ENCODE assay signal across 33 cellular contexts in the genomic region with DNA sequence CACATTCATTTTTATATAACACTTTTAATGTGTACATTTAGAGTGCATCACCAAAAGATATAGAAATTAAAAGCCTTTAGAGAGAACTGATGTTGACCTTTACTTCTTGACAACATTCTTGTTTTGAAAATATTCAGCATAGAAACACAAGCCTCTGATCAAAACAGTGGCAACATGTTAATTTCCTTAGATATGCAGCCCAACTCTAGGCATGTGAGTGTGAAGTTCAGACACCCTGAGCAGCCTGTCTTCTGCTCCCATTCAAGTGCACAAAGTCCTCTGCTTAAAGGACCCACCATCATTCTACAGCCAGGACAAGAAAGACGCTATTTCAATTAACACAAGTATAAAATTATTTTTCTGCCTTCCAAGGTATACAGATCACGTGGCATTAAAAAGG. TPM values are rescaled to one million over a fixed set of nuclear protein-coding genes. Genes with fewer than 3 reads are reported as not detected.
DNase-seq lines count a peak whose midpoint lies in the region; ATAC-seq and TF ChIP-seq lines count a peak whose summit lies in the region.
"Had no signal": no experiment of that assay in that cellular context is flagged by ENCODE, and none has a peak within 500 bp of the region (broad histone marks: within the 10 kb centered on the region; RNA-seq: fewer than 3 reads in every experiment).

No MANE protein-coding gene starts in this region.

- H3K9me3 Mint-ChIP-seq in activated naive CD8-positive, alpha-beta T cell (ENCODE audit: low read depth): no peaks in the 10 kb centered on the region
- H3K9me3 Mint-ChIP-seq in activated naive CD8-positive, alpha-beta T cell treated with anti-CD3 and anti-CD28 coated beads for 36 hours: peaks cover 1% of the 10 kb centered on the region
- H3K9me3 Mint-ChIP-seq in stimulated activated memory B cell treated with anti-CD40 and anti-IgM and Interleukin-4, amounts not matched to agents 10 μg/mL and 1 μg/mL and 100 μg/mL, for 72 hours: no peaks in the 10 kb centered on the region
- H3K9me3 Mint-ChIP-seq in activated naive CD4-positive, alpha-beta T cell treated with anti-CD3 and anti-CD28 coated beads, Interleukin-2, amount 50 U/mL, for 72 hours: peaks cover 0 to 4% of the 10 kb centered on the region in 2 donors
- H3K9me3 Mint-ChIP-seq: activated naive CD4-positive, alpha-beta T cell treated with anti-CD3 and anti-CD28 coated beads, Interleukin-2, amount 10 ng/mL, durations not matched to agents 7 days and 5 days; activated T-helper 17 cell treated with anti-CD3 and anti-CD28 coated beads, Interleukin-2, amount 50 U/mL, for 72 hours; CD4-positive, alpha-beta T cell; naive thymus-derived CD8-positive, alpha-beta T cell had no signal

- no peaks in the 10 kb centered on the region; the same call in 1 of the 2 replicates for H4K20me1 ChIP-seq in MM.1S (ENCODE audit: insufficient read depth, low read length)

- DNase-seq in activated naive CD8-positive, alpha-beta T cell treated with anti-CD3 and anti-CD28 coated beads for 36 hours: no peak
- DNase-seq in MM.1S: no peak
- no peak for DNase-seq in activated naive CD4-positive, alpha-beta T cell treated with anti-CD3 and anti-CD28 coated beads, Interleukin-2, amount 50 U/mL, for 72 hours (ENCODE audit: low spot score in 2 of 2)
- DNase-seq: activated CD4-positive, alpha-beta T cell treated with anti-CD3 and anti-CD28 coated beads for 36 hours; activated CD8-positive, alpha-beta T cell treated with anti-CD3 and anti-CD28 coated beads, Interleukin-2, amount 10 ng/mL, durations not matched to agents 7 days and 5 days; activated naive CD4-positive, alpha-beta T cell treated with anti-CD3 and anti-CD28 coated beads, Interleukin-2, amount 10 ng/mL, durations not matched to agents 7 days and 5 days; amygdala; CD4-positive, alpha-beta T cell; DMS 273 treated with DMSO at 0.1 percent for 48 hours; effector CD8-positive, alpha-beta T cell; glutamatergic neuron; Karpas-422; kidney; midbrain; MV-4-11; naive thymus-derived CD8-positive, alpha-beta T cell; NCI-H1436 treated with DMSO at 0.1 percent for 48 hours; NCI-H226; NCI-H526 treated with DMSO at 0.1 percent for 48 hours; retina; Right ventricle myocardium superior; stomach; thyroid gland; uterus had no signal

- ATAC-seq in stimulated activated memory B cell treated with anti-CD40 and anti-IgM and Interleukin-4, amounts not matched to agents 10 μg/mL and 1 μg/mL and 100 μg/mL, for 72 hours: no peak
- ATAC-seq in GM21367 (IDR thresholded peaks at IDR 0.05; ENCODE audit: unreplicated experiment): no peak
- no peak for ATAC-seq in activated naive CD4-positive, alpha-beta T cell treated with anti-CD3 and anti-CD28 coated beads, Interleukin-2, amount 50 U/mL, for 72 hours
- ATAC-seq: activated CD4-positive, alpha-beta T cell treated with anti-CD3 and anti-CD28 coated beads for 36 hours; activated CD8-positive, alpha-beta T cell treated with anti-CD3 and anti-CD28 coated beads, Interleukin-2, amount 10 ng/mL, durations not matched to agents 7 days and 5 days; activated T-helper 17 cell treated with anti-CD3 and anti-CD28 coated beads, Interleukin-2, amount 50 U/mL, for 72 hours; HepG2 had no signal

- H3K9ac ChIP-seq in iPS-20b (ENCODE audit: low read depth, low read length) (peak overlapping the region; percentile 18; the same call in 1 of the 2 replicates), MM.1S (ENCODE audit: low read length) (no peak overlapping the region)

- H3K4me2 ChIP-seq in MM.1S (ENCODE audit: low read depth, low read length): no peak overlapping the region

- H3K79me2 ChIP-seq in MM.1S (ENCODE audit: low read length): peaks cover 33% of the 10 kb centered on the region; the same call in 1 of the 2 replicates

- no peaks in the 10 kb centered on the region for H3F3A ChIP-seq in MM.1S (ENCODE audit: insufficient read depth, low read length)

- no peaks in the 10 kb centered on the region for H3K9me2 ChIP-seq in MM.1S (replicated peaks; ENCODE audit: insufficient read depth, low read length)

- TF ChIP-seq CTCF in VCaP (conservative IDR thresholded peaks at IDR 0.05) (no peak), MM.1S (IDR thresholded peaks at IDR 0.05; ENCODE audit: low read length) (no peak)

- H3K27me3 ChIP-seq in iPS-20b (ENCODE audit: insufficient read depth, low read length) (no peaks in the 10 kb centered on the region), MM.1S (replicated peaks; ENCODE audit: insufficient read depth, low read length) (no peaks in the 10 kb centered on the region)
- H3K27me3 ChIP-seq: stomach, thyroid gland, uterus had no signal

- H3K9me3 ChIP-seq in iPS-20b (ENCODE audit: insufficient read depth, low read depth, low read length): no peaks in the 10 kb centered on the region
- no peaks in the 10 kb centered on the region for H3K9me3 ChIP-seq in MM.1S (replicated peaks; ENCODE audit: insufficient read depth, low read length)
- H3K9me3 ChIP-seq: HAP-1, stomach, thyroid gland, uterus had no signal

- peaks cover 49% of the 10 kb centered on the region for H3K4me1 Mint-ChIP-seq in activated naive CD8-positive, alpha-beta T cell (ENCODE audit: low read depth)
- H3K4me1 Mint-ChIP-seq in activated naive CD8-positive, alpha-beta T cell treated with anti-CD3 and anti-CD28 coated beads for 36 hours: peaks cover 40% of the 10 kb centered on the region
- H3K4me1 Mint-ChIP-seq in stimulated activated memory B cell treated with anti-CD40 and anti-IgM and Interleukin-4, amounts not matched to agents 10 μg/mL and 1 μg/mL and 100 μg/mL, for 72 hours: peaks cover 76% of the 10 kb centered on the region

- no peak overlapping the region for H2AFZ ChIP-seq in MM.1S (ENCODE audit: low read length)

- H3K4me3 ChIP-seq in iPS-20b (ENCODE audit: low read length): no peak overlapping the region
- H3K4me3 ChIP-seq in MM.1S (ENCODE audit: low read length): no peak overlapping the region
- H3K4me3 ChIP-seq: HAP-1, skin epidermis, stomach, thyroid gland, uterus had no signal

- H3K4me1 ChIP-seq in iPS-20b (ENCODE audit: insufficient read depth, low read length) (peaks cover 42% of the 10 kb centered on the region), MM.1S (ENCODE audit: low read length) (no peaks in the 10 kb centered on the region)
- H3K4me1 ChIP-seq: HAP-1 had no signal

- H3K36me3 ChIP-seq in iPS-20b (ENCODE audit: insufficient read depth, low read depth, low read length) (no peaks in the 10 kb centered on the region), MM.1S (replicated peaks; ENCODE audit: insufficient read depth, low read length) (no peaks in the 10 kb centered on the region)
- H3K36me3 ChIP-seq: HAP-1, stomach, thyroid gland, uterus had no signal

- H3K27ac ChIP-seq in VCaP: peak overlapping the region; percentile 46
- no peak overlapping the region for H3K27ac ChIP-seq in iPS-20b (ENCODE audit: low read length)
- H3K27ac ChIP-seq in MM.1S (ENCODE audit: low read length): no peak overlapping the region
- H3K27ac ChIP-seq: skin epidermis, thyroid gland, uterus had no signal

- no peaks in the 10 kb centered on the region for H3K36me3 Mint-ChIP-seq in activated naive CD8-positive, alpha-beta T cell
- H3K36me3 Mint-ChIP-seq in activated naive CD8-positive, alpha-beta T cell treated with anti-CD3 and anti-CD28 coated beads for 36 hours: peaks cover 5% of the 10 kb centered on the region
- H3K36me3 Mint-ChIP-seq in stimulated activated memory B cell treated with anti-CD40 and anti-IgM and Interleukin-4, amounts not matched to agents 10 μg/mL and 1 μg/mL and 100 μg/mL, for 72 hours: no peaks in the 10 kb centered on the region
- no peaks in the 10 kb centered on the region for H3K36me3 Mint-ChIP-seq in activated naive CD4-positive, alpha-beta T cell treated with anti-CD3 and anti-CD28 coated beads, Interleukin-2, amount 50 U/mL, for 72 hours
- H3K36me3 Mint-ChIP-seq: naive thymus-derived CD8-positive, alpha-beta T cell had no signal

- no peak overlapping the region for H3K4me3 Mint-ChIP-seq in activated naive CD8-positive, alpha-beta T cell
- H3K4me3 Mint-ChIP-seq in activated naive CD8-positive, alpha-beta T cell treated with anti-CD3 and anti-CD28 coated beads for 36 hours: no peak overlapping the region
- H3K4me3 Mint-ChIP-seq in stimulated activated memory B cell treated with anti-CD40 and anti-IgM and Interleukin-4, amounts not matched to agents 10 μg/mL and 1 μg/mL and 100 μg/mL, for 72 hours: no peak overlapping the region
- H3K4me3 Mint-ChIP-seq: activated CD4-positive, alpha-beta T cell treated with anti-CD3 and anti-CD28 coated beads for 36 hours; activated CD8-positive, alpha-beta T cell treated with anti-CD3 and anti-CD28 coated beads, Interleukin-2, amount 10 ng/mL, durations not matched to agents 7 days and 5 days; activated naive CD4-positive, alpha-beta T cell treated with anti-CD3 and anti-CD28 coated beads, Interleukin-2, amount 10 ng/mL, durations not matched to agents 7 days and 5 days; activated T-helper 17 cell treated with anti-CD3 and anti-CD28 coated beads, Interleukin-2, amount 50 U/mL, for 72 hours; CD4-positive, alpha-beta T cell; naive thymus-derived CD8-positive, alpha-beta T cell had no signal

- H3K27me3 Mint-ChIP-seq in activated naive CD8-positive, alpha-beta T cell: no peaks in the 10 kb centered on the region
- no peaks in the 10 kb centered on the region for H3K27me3 Mint-ChIP-seq in activated naive CD8-positive, alpha-beta T cell treated with anti-CD3 and anti-CD28 coated beads for 36 hours
- H3K27me3 Mint-ChIP-seq in stimulated activated memory B cell treated with anti-CD40 and anti-IgM and Interleukin-4, amounts not matched to agents 10 μg/mL and 1 μg/mL and 100 μg/mL, for 72 hours: no peaks in the 10 kb centered on the region
- H3K27me3 Mint-ChIP-seq: activated CD4-positive, alpha-beta T cell treated with anti-CD3 and anti-CD28 coated beads for 36 hours; activated naive CD4-positive, alpha-beta T cell treated with anti-CD3 and anti-CD28 coated beads, Interleukin-2, amount 10 ng/mL, durations not matched to agents 7 days and 5 days; activated T-helper 17 cell treated with anti-CD3 and anti-CD28 coated beads, Interleukin-2, amount 50 U/mL, for 72 hours; CD4-positive, alpha-beta T cell; naive thymus-derived CD8-positive, alpha-beta T cell had no signal

- H3K27ac Mint-ChIP-seq in activated naive CD8-positive, alpha-beta T cell: peak overlapping the region; percentile 6
- H3K27ac Mint-ChIP-seq in activated naive CD8-positive, alpha-beta T cell treated with anti-CD3 and anti-CD28 coated beads for 36 hours: no peak overlapping the region
- H3K27ac Mint-ChIP-seq in stimulated activated memory B cell treated with anti-CD40 and anti-IgM and Interleukin-4, amounts not matched to agents 10 μg/mL and 1 μg/mL and 100 μg/mL, for 72 hours: peak overlapping the region; percentile 48
- no peak overlapping the region for H3K27ac Mint-ChIP-seq in activated naive CD4-positive, alpha-beta T cell treated with anti-CD3 and anti-CD28 coated beads, Interleukin-2, amount 50 U/mL, for 72 hours
- H3K27ac Mint-ChIP-seq: activated CD4-positive, alpha-beta T cell treated with anti-CD3 and anti-CD28 coated beads for 36 hours; activated CD8-positive, alpha-beta T cell treated with anti-CD3 and anti-CD28 coated beads, Interleukin-2, amount 10 ng/mL, durations not matched to agents 7 days and 5 days; activated naive CD4-positive, alpha-beta T cell treated with anti-CD3 and anti-CD28 coated beads, Interleukin-2, amount 10 ng/mL, durations not matched to agents 7 days and 5 days; activated T-helper 17 cell treated with anti-CD3 and anti-CD28 coated beads, Interleukin-2, amount 50 U/mL, for 72 hours; CD4-positive, alpha-beta T cell had no signal

RNA-seq across cellular contexts. Expression of a gene that starts 60.0 kb away (rescaled TPM):
- 10 to 100 TPM; 14.5 to 16.4 TPM for total RNA-seq in activated naive CD8-positive, alpha-beta T cell treated with anti-CD3 and anti-CD28 coated beads for 36 hours
- total RNA-seq in activated naive CD4-positive, alpha-beta T cell treated with anti-CD3 and anti-CD28 coated beads, Interleukin-2, amount 50 U/mL, for 72 hours: 1 to 10 TPM; 3.3 to 3.5 TPM

Comparison
In these comparisons a context has a peak if more than half of its experiments do, and no peak if none do; other contexts are left out.
1. H3K27ac Mint-ChIP-seq: peak in activated naive CD8-positive, alpha-beta T cell (single experiment) and stimulated activated memory B cell treated with anti-CD40 and anti-IgM and Interleukin-4, amounts not matched to agents 10 μg/mL and 1 μg/mL and 100 μg/mL, for 72 hours (single experiment); none in activated naive CD8-positive, alpha-beta T cell treated with anti-CD3 and anti-CD28 coated beads for 36 hours (single experiment) and activated naive CD4-positive, alpha-beta T cell treated with anti-CD3 and anti-CD28 coated beads, Interleukin-2, amount 50 U/mL, for 72 hours (0 of 2).